Comparison of ENCODE assay signal across 20 cellular contexts in the genomic region with DNA sequence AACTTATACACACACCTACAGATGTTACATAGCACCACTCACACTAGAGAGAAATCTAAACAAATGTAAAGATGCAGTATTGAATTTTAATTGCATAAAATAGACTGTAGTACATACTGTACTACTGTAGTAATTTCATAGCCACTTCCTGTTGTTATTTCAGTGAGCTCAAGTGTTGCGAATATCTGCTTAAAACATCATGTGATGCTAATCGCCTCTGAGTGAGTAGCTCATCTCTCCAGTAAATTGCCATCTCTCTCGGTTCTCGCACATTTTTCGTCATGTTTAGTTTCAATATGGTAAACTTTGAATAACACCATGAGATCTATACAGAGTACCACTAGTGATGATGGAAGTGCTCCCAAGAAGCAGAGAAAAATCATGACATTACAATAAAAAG. TPM values are rescaled to one million over a fixed set of nuclear protein-coding genes. Genes with fewer than 3 reads are reported as not detected.
"Had no signal": no experiment of that assay in that cellular context is flagged by ENCODE, and none has a peak within 500 bp of the region (broad histone marks: within the 10 kb centered on the region; RNA-seq: fewer than 3 reads in every experiment).

No MANE protein-coding gene starts in this region.

- H3K27ac ChIP-seq: epithelial cell of prostate, transverse colon had no signal

- H3K4me3 Mint-ChIP-seq: activated CD4-positive, alpha-beta memory T cell treated with anti-CD3 and anti-CD28 coated beads, Interleukin-2, amount 10 ng/mL, durations not matched to agents 7 days and 5 days; T-helper 17 cell; WTC11 had no signal

- H3K4me3 ChIP-seq: left lung, transverse colon had no signal

- H3K4me1 ChIP-seq: left lung had no signal

- H3K27me3 ChIP-seq: left lung, transverse colon had no signal

- FAIRE-seq: kidney had no signal

- H3K36me3 ChIP-seq: left lung, transverse colon had no signal

- H3K4me1 Mint-ChIP-seq: activated CD4-positive, alpha-beta memory T cell treated with anti-CD3 and anti-CD28 coated beads, Interleukin-2, amount 10 ng/mL, durations not matched to agents 7 days and 5 days; WTC11 had no signal

- DNase-seq: activated CD4-positive, alpha-beta memory T cell treated with anti-CD3 and anti-CD28 coated beads, Interleukin-2, amount 10 ng/mL, durations not matched to agents 7 days and 5 days; activated CD4-positive, alpha-beta T cell treated with anti-CD3 and anti-CD28 coated beads for 4 hours; activated effector memory CD4-positive, alpha-beta T cell treated with anti-CD3 and anti-CD28 coated beads, Interleukin-2, amount 50 U/mL, for 16 hours; activated T-cell treated with anti-CD3 and anti-CD28 coated beads, Interleukin-2, amount 50 U/mL, for 48 hours; amniotic stem cell; caudate nucleus; effector memory CD4-positive, alpha-beta T cell; kidney; left lung; mammary epithelial cell; posterior cingulate gyrus; retina; stimulated activated CD4-positive, alpha-beta T cell treated with anti-CD3 and anti-CD28 coated beads, Interleukin-4, amount 100 ng/mL, for 1 hour; stimulated activated naive CD4-positive, alpha-beta T cell treated with Interleukin-2 at 50 U/mL for 16 hours; substantia nigra; T-helper 17 cell; transverse colon had no signal

- ATAC-seq: activated naive CD4-positive, alpha-beta T cell treated with anti-CD3 and anti-CD28 coated beads, Interleukin-2, amount 50 U/mL, for 72 hours; left lung; T-helper 17 cell; WTC11 had no signal

- H3K27ac Mint-ChIP-seq: activated CD4-positive, alpha-beta memory T cell treated with anti-CD3 and anti-CD28 coated beads, Interleukin-2, amount 10 ng/mL, durations not matched to agents 7 days and 5 days; activated naive CD4-positive, alpha-beta T cell treated with anti-CD3 and anti-CD28 coated beads, Interleukin-2, amount 50 U/mL, for 72 hours; T-helper 17 cell; WTC11 had no signal

RNA-seq across cellular contexts. Expression of gene ARHGEF28, which starts 22.0 kb away (rescaled TPM):
- total RNA-seq: activated CD4-positive, alpha-beta memory T cell treated with anti-CD3 and anti-CD28 coated beads, Interleukin-2, amount 10 ng/mL, durations not matched to agents 7 days and 5 days had no signal
